ENCODE assay signal across 8 cellular contexts in genomic region chr1:62746086-62746808, GRCh38. TPM values are rescaled to one million over a fixed set of nuclear protein-coding genes. Genes with fewer than 3 reads are reported as not detected.
DNase-seq lines count a peak whose midpoint lies in the region; ATAC-seq and TF ChIP-seq lines count a peak whose summit lies in the region.

No MANE protein-coding gene starts in this region.

- no peak overlapping the region for H2BK5ac ChIP-seq in neuronal stem cell (ENCODE audit: low read length)

- DNase-seq in RPMI8226 = peak; percentile 52
- DNase-seq in neuronal stem cell (ENCODE audit: low spot score) = no peak
- DNase-seq in stimulated activated CD4-positive, alpha-beta T cell treated with anti-CD3 and anti-CD28 coated beads, Interleukin-4, amount 100 ng/mL, for 24 hours = no peak

- no peaks in the 10 kb centered on the region for H3F3A ChIP-seq in DOHH2 (ENCODE audit: control insufficient read depth, insufficient read depth)

- no peak overlapping the region for H3K4me3 ChIP-seq in DOHH2 (ENCODE audit: low read length)
- no peak overlapping the region for H3K4me3 ChIP-seq in KMS-11 (IDR thresholded peaks at IDR 0.05; ENCODE audit: insufficient read depth, low read depth, low read length)
- H3K4me3 ChIP-seq in neuronal stem cell (ENCODE audit: low read length in 2 of 2) = no peak overlapping the region

- TF ChIP-seq CTCF in DOHH2 (IDR thresholded peaks at IDR 0.05; ENCODE audit: low read depth, low read length, poor library complexity, severe bottlenecking) (peak; percentile 61), KMS-11 (conservative IDR thresholded peaks at IDR 0.05; ENCODE audit: low read depth, low read length) (peak; percentile 70)

- H2BK120ac ChIP-seq in neuronal stem cell (ENCODE audit: low read depth, low read length) = no peak overlapping the region

- no peak overlapping the region for H2BK12ac ChIP-seq in neuronal stem cell (ENCODE audit: low read length)

- H3K4me1 ChIP-seq in DOHH2 (ENCODE audit: control insufficient read depth, low read length) = peaks cover 3% of the 10 kb centered on the region; the same call in 1 of the 2 replicates
- no peaks in the 10 kb centered on the region for H3K4me1 ChIP-seq in KMS-11 (ENCODE audit: low read depth, poor library complexity, severe bottlenecking)
- H3K4me1 ChIP-seq in neuronal stem cell (ENCODE audit: control insufficient read depth in 2 of 2, insufficient read depth in 1 of 2, low read depth in 1 of 2, low read length in 2 of 2) = no peaks in the 10 kb centered on the region

- H3K9ac ChIP-seq in KMS-11 = no peak overlapping the region
- H3K9ac ChIP-seq in neuronal stem cell (ENCODE audit: low read depth, low read length, poor library complexity) = no peak overlapping the region

- H3K27ac ChIP-seq in DOHH2 (ENCODE audit: low read depth, low read length) (no peak overlapping the region), KMS-11 (no peak overlapping the region), neuronal stem cell (replicated peaks; ENCODE audit: low read length) (no peak overlapping the region)

- H3K9me3 ChIP-seq in DOHH2 (ENCODE audit: control insufficient read depth, insufficient read depth, low read length) = no peaks in the 10 kb centered on the region
- H3K9me3 ChIP-seq in neuronal stem cell (replicated peaks in 1 of 2; ENCODE audit: control insufficient read depth in 2 of 2, insufficient read depth in 1 of 2, low read depth in 1 of 2, low read length in 2 of 2) = peaks cover 0 to 3% of the 10 kb centered on the region in 2 donors

- no peak overlapping the region for H3K4ac ChIP-seq in neuronal stem cell (ENCODE audit: low read length)

- ATAC-seq in esophagus mucosa (peak; percentile 22), GM21786 (IDR thresholded peaks at IDR 0.05; ENCODE audit: unreplicated experiment) (no peak), HG03460 (IDR thresholded peaks at IDR 0.05; ENCODE audit: unreplicated experiment) (no peak)

- H2AK5ac ChIP-seq in neuronal stem cell (ENCODE audit: low read depth, low read length) = no peak overlapping the region

- H3K9me2 ChIP-seq in DOHH2 (replicated peaks; ENCODE audit: control insufficient read depth, low read length) = no peaks in the 10 kb centered on the region

- no peaks in the 10 kb centered on the region for H3K36me3 ChIP-seq in DOHH2 (ENCODE audit: control insufficient read depth, low read length)
- no peaks in the 10 kb centered on the region for H3K36me3 ChIP-seq in KMS-11 (ENCODE audit: insufficient read depth)
- H3K36me3 ChIP-seq in neuronal stem cell (replicated peaks in 1 of 2; ENCODE audit: control insufficient read depth in 2 of 2, insufficient read depth in 2 of 2, low read length in 2 of 2) = no peaks in the 10 kb centered on the region

- H2AFZ ChIP-seq in KMS-11 (ENCODE audit: low read depth) (peak overlapping the region; percentile 48; the same call in 1 of the 2 replicates), neuronal stem cell (ENCODE audit: low read length) (peak overlapping the region; percentile 70)

- no peaks in the 10 kb centered on the region for H3K79me1 ChIP-seq in neuronal stem cell (ENCODE audit: low read depth, low read length)

- no peak overlapping the region for H3K14ac ChIP-seq in neuronal stem cell (ENCODE audit: low read length)

- H3K4me2 ChIP-seq in DOHH2 (ENCODE audit: low read length) (peak overlapping the region; percentile 15; the same call in 1 of the 2 replicates), KMS-11 (no peak overlapping the region), neuronal stem cell (ENCODE audit: insufficient read depth, low read length, poor library complexity, severe bottlenecking) (no peak overlapping the region)

- H4K91ac ChIP-seq in neuronal stem cell (ENCODE audit: low read depth, low read length, poor library complexity) = no peak overlapping the region

- no CpG with 5 or more reads among the region's 12 CpGs for WGBS in neuronal stem cell (ENCODE audit: extremely low coverage in 2 of 2, insufficient read length in 2 of 2, insufficient replicate concordance in 1 of 2), 2 donors

- H4K20me1 ChIP-seq in DOHH2 (ENCODE audit: control insufficient read depth, insufficient read depth, low read depth, low read length) (no peaks in the 10 kb centered on the region), KMS-11 (ENCODE audit: insufficient read depth) (no peaks in the 10 kb centered on the region)

- no peak overlapping the region for H4K8ac ChIP-seq in neuronal stem cell (ENCODE audit: low read depth, low read length)

- H3K27me3 ChIP-seq in DOHH2 (ENCODE audit: control insufficient read depth, low read length) = no peaks in the 10 kb centered on the region
- H3K27me3 ChIP-seq in KMS-11 (ENCODE audit: insufficient read depth, low read depth) = no peaks in the 10 kb centered on the region
- no peaks in the 10 kb centered on the region for H3K27me3 ChIP-seq in neuronal stem cell (ENCODE audit: control insufficient read depth in 3 of 3, insufficient read depth in 3 of 3, low read depth in 1 of 3, low read length in 3 of 3)

- no peak overlapping the region for H2BK15ac ChIP-seq in neuronal stem cell (ENCODE audit: low read length)

- H3K23ac ChIP-seq in neuronal stem cell (ENCODE audit: low read depth, low read length, poor library complexity) = no peak overlapping the region

- no peaks in the 10 kb centered on the region for H3K79me2 ChIP-seq in DOHH2 (ENCODE audit: control insufficient read depth, low read length)
- no peaks in the 10 kb centered on the region for H3K79me2 ChIP-seq in KMS-11 (ENCODE audit: insufficient read depth, low read depth)

- H3K18ac ChIP-seq in neuronal stem cell (ENCODE audit: low read length) = no peak overlapping the region

RNA-seq across cellular contexts. Expression of gene ATG4C, which starts 37.7 kb away (rescaled TPM):
- total RNA-seq in esophagus mucosa = 4.5 TPM
- 10.6 TPM for polyA plus RNA-seq in neuronal stem cell (2013, experiment 1 of 2)
- polyA plus RNA-seq in neuronal stem cell (2013, experiment 2 of 2) = 10.6 TPM

RNA-seq across cellular contexts. Expression of gene DOCK7, which starts 58.1 kb away (rescaled TPM):
- 15.6 TPM for total RNA-seq in esophagus mucosa
- polyA plus RNA-seq in neuronal stem cell (2013, experiment 1 of 2) = 28.6 TPM
- 27.6 TPM for polyA plus RNA-seq in neuronal stem cell (2013, experiment 2 of 2)
